19 cellular contexts compared by ENCODE assay signal in the genomic region with DNA sequence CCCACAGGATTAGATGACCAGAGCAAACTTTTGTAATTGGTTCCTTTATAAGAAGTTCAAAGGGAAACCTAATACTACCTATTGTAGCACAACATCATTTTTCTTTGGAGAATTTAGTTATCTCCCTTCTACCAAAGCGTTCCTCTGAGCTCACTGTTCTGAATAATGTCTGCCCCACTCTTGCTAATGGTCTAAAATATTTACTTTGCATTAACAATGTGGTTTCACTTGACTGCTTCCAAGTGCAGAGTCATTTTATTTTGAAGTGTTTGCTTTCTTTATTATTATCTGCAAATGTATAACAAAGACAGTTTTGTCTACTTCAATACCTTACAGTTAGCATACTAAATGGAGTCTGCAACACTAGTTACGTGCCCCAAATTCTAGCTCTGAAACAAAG. TPM values are rescaled to one million over a fixed set of nuclear protein-coding genes. Genes with fewer than 3 reads are reported as not detected.
A peak's percentile ranks its signal among the peaks of the same experiment; 100 is the strongest.
DNase-seq lines count a peak whose midpoint lies in the region; ATAC-seq and TF ChIP-seq lines count a peak whose summit lies in the region.
"Had no signal": no experiment of that assay in that cellular context is flagged by ENCODE, and none has a peak within 500 bp of the region (broad histone marks: within the 10 kb centered on the region; RNA-seq: fewer than 3 reads in every experiment).

No MANE protein-coding gene starts in this region.

- POLR2A ChIA-PET in AG04450 (lab: Yijun Ruan, JAX) = interaction anchor here (0.9 to 1.0 kb wide), 2 partner anchors 18 to 19 kb away, joined by 3 to 4 read pairs; a partner anchor contains a TSS

- ATAC-seq in HG03108 (IDR thresholded peaks at IDR 0.05; ENCODE audit: unreplicated experiment) = no peak
- no peak for ATAC-seq in esophagus mucosa
- ATAC-seq: gastroesophageal sphincter had no signal

- H3K27ac ChIP-seq in AG04450 (ENCODE audit: low read depth, low read length) = no peak overlapping the region
- no peak overlapping the region for H3K27ac ChIP-seq in caudate nucleus (ENCODE audit: low read depth, low read length)
- H3K27ac ChIP-seq: gastroesophageal sphincter, prostate gland had no signal

- H3K9me3 ChIP-seq in AG04450 (ENCODE audit: control insufficient read depth, insufficient read depth, low read length) = no peaks in the 10 kb centered on the region
- H3K9me3 ChIP-seq: gastroesophageal sphincter, prostate gland had no signal

- intact Hi-C loops in lower leg skin (cut with DNase I; ENCODE audit: low total_unique reads) = no loop called here

- CTCF ChIA-PET in AG04450 (lab: Charles Lee) = interaction anchor here (0.6 to 1.6 kb wide), 10 partner anchors 17 to 261 kb away, joined by 3 to 17 read pairs (median 4); a partner anchor contains a TSS

- TF ChIP-seq CTCF in AG04450 (IDR thresholded peaks at IDR 0.05; ENCODE audit: low read depth, low read length) (no peak), astrocyte of the spinal cord (IDR thresholded peaks at IDR 0.05; ENCODE audit: low read depth, low read length) (no peak), lower leg skin (IDR thresholded peaks at IDR 0.05) (no peak)

- TF ChIP-seq POLR2A in lower leg skin (IDR thresholded peaks at IDR 0.05) = no peak

- H3K4me3 ChIP-seq in AG04450 (ENCODE audit: low read depth, low read length) (no peak overlapping the region), astrocyte of the spinal cord (ENCODE audit: low read depth, low read length) (no peak overlapping the region), lower leg skin (ENCODE audit: low read depth, poor library complexity, severe bottlenecking) (no peak overlapping the region)
- H3K4me3 ChIP-seq: gastroesophageal sphincter, prostate gland had no signal

- DNase-seq in AG04450 (ENCODE audit: low read depth, low spot score) = peak; percentile 33
- DNase-seq in NCI-H1105 (lab: John Stamatoyannopoulos, UW) = peak; percentile 86
- peak; percentile 51 for DNase-seq in NCI-H345 (lab: John Stamatoyannopoulos, UW)
- peak; percentile 53 for DNase-seq in astrocyte of the spinal cord (ENCODE audit: low read depth, low spot score)
- no peak for DNase-seq in lower leg skin (ENCODE audit: low spot score in 2 of 2)
- no peak for DNase-seq in caudate nucleus (lab: John Stamatoyannopoulos, UW)
- DNase-seq: activated effector memory CD4-positive, alpha-beta T cell treated with anti-CD3 and anti-CD28 coated beads, Interleukin-2, amount 50 U/mL, for 16 hours; endodermal cell; H9; islet precursor cell; substantia nigra had no signal

- H3K27me3 ChIP-seq in AG04450 (ENCODE audit: control insufficient read depth, insufficient read depth, low read length) = no peaks in the 10 kb centered on the region
- H3K27me3 ChIP-seq: gastroesophageal sphincter had no signal

- WGBS in lower leg skin, 2 donors = 84 to 92% methylated on average over 2 of the region's 2 CpGs

- in situ Hi-C loops in astrocyte of the spinal cord (cut with HindIII; ENCODE audit: low sequenced_read_pairs) = no loop called here

RNA-seq across cellular contexts. Expression of a gene that starts 15.0 kb away (rescaled TPM):
- 0.19 TPM in 1 of 2 replicates, not detected in the other for polyA plus RNA-seq in AG04450 (2011; rRNA removed)
- polyA minus RNA-seq in AG04450 (2011; rRNA and poly(A)+ RNA removed) = not detected in 2 replicates
- not detected for total RNA-seq in lower leg skin
- not detected for total RNA-seq in esophagus mucosa
- total RNA-seq: A172; activated CD8-positive, alpha-beta memory T cell treated with anti-CD3 and anti-CD28 coated beads for 36 hours; endodermal cell; gastroesophageal sphincter; H9; mucosa of gallbladder; prostate gland had no signal

RNA-seq across cellular contexts. Expression of a gene that starts 19.0 kb away (rescaled TPM):
- 6.8 and 7.7 TPM in 2 replicates for polyA plus RNA-seq in AG04450 (2011; rRNA removed)
- polyA minus RNA-seq in AG04450 (2011; rRNA and poly(A)+ RNA removed) = 7.6 and 9.5 TPM in 2 replicates
- 1 to 10 TPM in 3 of 4 donors, under 1 TPM in 1; 0.34 to 3.9 (median 1.7) TPM for total RNA-seq in lower leg skin
- 0.12 TPM for total RNA-seq in esophagus mucosa
- total RNA-seq: activated CD8-positive, alpha-beta memory T cell treated with anti-CD3 and anti-CD28 coated beads for 36 hours had no signal

RNA-seq across cellular contexts. Expression of a gene that starts 23.1 kb away (rescaled TPM):
- polyA plus RNA-seq in AG04450 (2011; rRNA removed) = 0.11 TPM in 1 of 2 replicates, not detected in the other
- not detected in 2 replicates for polyA minus RNA-seq in AG04450 (2011; rRNA and poly(A)+ RNA removed)
- total RNA-seq in lower leg skin (1 to 10 TPM in 1 of 4 donors, not detected in 3; 4.5 TPM), esophagus mucosa (not detected)
- total RNA-seq: A172; activated CD8-positive, alpha-beta memory T cell treated with anti-CD3 and anti-CD28 coated beads for 36 hours; endodermal cell; gastroesophageal sphincter; H9; M059J; mucosa of gallbladder had no signal

RNA-seq across cellular contexts. Expression of a gene that starts 40.9 kb away (rescaled TPM):
- polyA plus RNA-seq in AG04450 (2011; rRNA removed) = 43.0 and 56.9 TPM in 2 replicates
- 10.0 and 12.9 TPM in 2 replicates for polyA minus RNA-seq in AG04450 (2011; rRNA and poly(A)+ RNA removed)
- total RNA-seq in lower leg skin (10 to 100 TPM; 21.9 to 37.1 (median 30.5) TPM), esophagus mucosa (28.4 TPM)

Comparison
In these comparisons a context has a peak if more than half of its experiments do, and no peak if none do; other contexts are left out.
1. DNase-seq: peak in AG04450 (single experiment), NCI-H1105 (single experiment), NCI-H345 (single experiment) and astrocyte of the spinal cord (single experiment); none in lower leg skin (0 of 2) and caudate nucleus (0 of 61).